13 cellular contexts compared by ENCODE assay signal in the genomic region with DNA sequence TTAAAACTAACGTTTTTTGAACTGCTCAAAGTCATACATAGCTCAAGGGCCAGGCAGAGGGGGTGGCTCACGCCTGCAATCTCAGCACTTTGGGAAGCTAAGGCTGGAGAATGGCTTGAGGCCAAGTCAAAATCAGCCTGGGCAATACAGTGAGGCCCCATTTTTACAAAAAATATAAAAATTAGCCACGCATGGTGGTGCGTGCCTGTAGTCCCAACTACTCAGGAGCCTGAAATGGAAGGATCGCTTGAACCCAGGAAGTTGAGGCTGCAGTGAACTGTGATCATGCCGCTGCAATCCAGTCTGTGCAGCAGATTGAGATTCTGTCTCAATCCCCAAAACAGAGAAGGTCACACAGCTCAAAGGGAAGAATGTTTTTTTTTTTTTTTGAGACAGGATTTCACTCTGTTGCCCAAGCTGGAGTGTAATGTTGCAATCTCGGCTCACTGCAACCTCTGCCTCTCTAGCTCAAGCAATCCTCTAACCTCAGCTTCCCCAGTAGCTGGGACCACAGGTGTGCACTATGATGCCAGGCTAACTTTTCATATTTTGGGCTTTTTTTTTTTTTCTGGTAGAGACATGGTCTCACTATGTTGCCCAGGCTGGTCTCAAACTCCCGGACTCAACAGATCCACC. TPM values are rescaled to one million over a fixed set of nuclear protein-coding genes. Genes with fewer than 3 reads are reported as not detected.
A peak's percentile ranks its signal among the peaks of the same experiment; 100 is the strongest.
DNase-seq lines count a peak whose midpoint lies in the region; ATAC-seq and TF ChIP-seq lines count a peak whose summit lies in the region.
"Had no signal": no experiment of that assay in that cellular context is flagged by ENCODE, and none has a peak within 500 bp of the region (broad histone marks: within the 10 kb centered on the region; RNA-seq: fewer than 3 reads in every experiment).

No MANE protein-coding gene starts in this region.

- no peak overlapping the region for H3K4ac ChIP-seq in mesenchymal stem cell (ENCODE audit: low read depth in 1 of 2, low read length in 2 of 2)

- H3K4me3 Mint-ChIP-seq in brain, result peak overlapping the region; percentile 25 to 93 (median 49)

- no peak overlapping the region for H3K14ac ChIP-seq in mesenchymal stem cell (ENCODE audit: low read length in 2 of 2)

- H2BK5ac ChIP-seq in mesenchymal stem cell (ENCODE audit: low read depth, low read length, poor library complexity, severe bottlenecking), result no peak overlapping the region

- no peak overlapping the region for H2AK5ac ChIP-seq in mesenchymal stem cell (ENCODE audit: low read length, severe bottlenecking)

- no peak for TF ChIP-seq CTCF in Loucy (conservative IDR thresholded peaks at IDR 0.05; ENCODE audit: low read length)
- TF ChIP-seq CTCF in brain (conservative IDR thresholded peaks at IDR 0.05), result no peak

- no peak overlapping the region for H2BK120ac ChIP-seq in mesenchymal stem cell (ENCODE audit: low read depth, low read length)

- H3K27ac Mint-ChIP-seq in brain, result peak overlapping the region in 4 of 5 experiments; percentile 17 to 100 (median 54)

- peaks cover 73% of the 10 kb centered on the region for H3K4me1 Mint-ChIP-seq in brain

- peaks cover 17% of the 10 kb centered on the region for H3K4me1 ChIP-seq in Loucy (ENCODE audit: insufficient read depth, low read length, poor library complexity, severe bottlenecking)
- H3K4me1 ChIP-seq in mesenchymal stem cell (ENCODE audit: control insufficient read depth, insufficient read depth, low read depth, low read length), result peaks cover 2% of the 10 kb centered on the region

- 97% methylated on average over 6 of the region's 8 CpGs for WGBS in mesenchymal stem cell

- H3K4me2 ChIP-seq in Loucy (ENCODE audit: low read depth, low read length, poor library complexity, severe bottlenecking) (peak overlapping the region; percentile 73), mesenchymal stem cell (ENCODE audit: low read length, poor library complexity, severe bottlenecking) (no peak overlapping the region)

- H3K9ac ChIP-seq in Loucy (ENCODE audit: low read depth, low read length, poor library complexity, severe bottlenecking) (peak overlapping the region; percentile 24), mesenchymal stem cell (ENCODE audit: low read length) (no peak overlapping the region)

- peaks cover 8% of the 10 kb centered on the region for H4K20me1 ChIP-seq in Loucy (ENCODE audit: insufficient read depth, low read length, poor library complexity, severe bottlenecking)

- H4K8ac ChIP-seq in mesenchymal stem cell (ENCODE audit: low read length), result no peak overlapping the region

- H3K36me3 ChIP-seq in Loucy (ENCODE audit: insufficient read depth, low read length) (peaks cover 10% of the 10 kb centered on the region; the same call in 1 of the 2 replicates), mesenchymal stem cell (ENCODE audit: control insufficient read depth in 1 of 2, insufficient read depth in 2 of 2, low read depth in 1 of 2, low read length in 2 of 2) (peaks cover 12 to 32% of the 10 kb centered on the region in 2 experiments)

- H3K23ac ChIP-seq in mesenchymal stem cell (ENCODE audit: low read length in 2 of 2), result no peak overlapping the region

- peak overlapping the region; percentile 98 for H3K4me3 ChIP-seq in Loucy (ENCODE audit: low read length, poor library complexity, severe bottlenecking)
- no peak overlapping the region for H3K4me3 ChIP-seq in mesenchymal stem cell (ENCODE audit: insufficient read depth in 1 of 2, low read depth in 1 of 2, low read length in 2 of 2)

- DNase-seq in AG20443 (ENCODE audit: low spot score) (peak; percentile 19), mesenchymal stem cell (peak; percentile 61), GM19238 (ENCODE audit: insufficient read length, low spot score) (no peak), activated gamma-delta T cell treated with Interleukin-2 at 50 U/mL for 16 hours (no peak), NCI-H524 treated with DMSO at 0.1 percent for 48 hours (lab: John Stamatoyannopoulos, UW) (no peak)
- DNase-seq: amygdala, C1 segment of cervical spinal cord, NCI-H1930, posterior cingulate gyrus had no signal

- H3F3A ChIP-seq in Loucy (ENCODE audit: low read depth), result no peaks in the 10 kb centered on the region

- H3K36me3 Mint-ChIP-seq in brain, result peaks cover 70% of the 10 kb centered on the region

- peaks cover 0 to 5% (median 4%) of the 10 kb centered on the region in 5 experiments for H3K9me3 Mint-ChIP-seq in brain

- H3K18ac ChIP-seq in mesenchymal stem cell (ENCODE audit: low read depth in 1 of 2, low read length in 2 of 2), result no peak overlapping the region

- peaks cover 8% of the 10 kb centered on the region for H3K79me1 ChIP-seq in mesenchymal stem cell (replicated peaks; ENCODE audit: low read length, poor library complexity, severe bottlenecking)

- no peak overlapping the region for H3K27ac ChIP-seq in mesenchymal stem cell (ENCODE audit: low read length, poor library complexity, severe bottlenecking)

- H3K27me3 ChIP-seq in Loucy (ENCODE audit: insufficient read depth, low read length, poor library complexity, severe bottlenecking), result no peaks in the 10 kb centered on the region
- no peaks in the 10 kb centered on the region for H3K27me3 ChIP-seq in mesenchymal stem cell (ENCODE audit: control insufficient read depth in 1 of 2, insufficient read depth in 1 of 2, low read length in 2 of 2)

- no peak overlapping the region for H2AFZ ChIP-seq in Loucy (ENCODE audit: low read length)
- no peak overlapping the region for H2AFZ ChIP-seq in mesenchymal stem cell (ENCODE audit: low read depth, low read length)

- no peak overlapping the region for H2BK15ac ChIP-seq in mesenchymal stem cell (ENCODE audit: low read depth, poor library complexity, severe bottlenecking)

- no peak for ATAC-seq in GM19455 (IDR thresholded peaks at IDR 0.05; ENCODE audit: unreplicated experiment)
- ATAC-seq: activated CD4-positive, CD25-positive, alpha-beta regulatory T cell treated with anti-CD3 and anti-CD28 coated beads, Interleukin-2, amount 50 U/mL, for 24 hours had no signal

- H3K9me3 ChIP-seq in Loucy (ENCODE audit: insufficient read depth, low read depth, low read length) (no peaks in the 10 kb centered on the region), mesenchymal stem cell (ENCODE audit: control insufficient read depth, low read length) (no peaks in the 10 kb centered on the region)

- no peak overlapping the region for H4K91ac ChIP-seq in mesenchymal stem cell (ENCODE audit: low read length)

- H3K9me2 ChIP-seq in Loucy (replicated peaks; ENCODE audit: low read depth, low read length), result no peaks in the 10 kb centered on the region

- no peak overlapping the region for H2BK12ac ChIP-seq in mesenchymal stem cell (ENCODE audit: low read length in 2 of 2)

- H3K27me3 Mint-ChIP-seq in brain, result peaks cover 8% of the 10 kb centered on the region

- H3K79me2 ChIP-seq in Loucy (ENCODE audit: insufficient read depth, low read length), result peaks cover 71% of the 10 kb centered on the region

RNA-seq across cellular contexts. Expression of gene RBM23, which starts 2.9 kb away (rescaled TPM):
- 104 TPM for polyA plus RNA-seq in brain (ENCODE audit: insufficient read depth, low read depth, low replicate concordance)
- 50.5 TPM for polyA plus RNA-seq in mesenchymal stem cell (2013, experiment 1 of 2)
- polyA plus RNA-seq in mesenchymal stem cell (2013, experiment 2 of 2), result 49.1 TPM

RNA-seq across cellular contexts. Expression of gene PRMT5, which starts 13.2 kb away (rescaled TPM):
- 64.5 TPM for polyA plus RNA-seq in brain (ENCODE audit: insufficient read depth, low read depth, low replicate concordance)
- polyA plus RNA-seq in mesenchymal stem cell (2013, experiment 1 of 2), result 53.5 TPM
- polyA plus RNA-seq in mesenchymal stem cell (2013, experiment 2 of 2), result 48.3 TPM

RNA-seq across cellular contexts. Expression of gene REM2, which starts 33.0 kb away (rescaled TPM):
- 9.3 TPM for polyA plus RNA-seq in brain (ENCODE audit: insufficient read depth, low read depth, low replicate concordance)
- polyA plus RNA-seq in mesenchymal stem cell (2013, experiment 1 of 2), result 0.10 TPM
- 0.10 TPM for polyA plus RNA-seq in mesenchymal stem cell (2013, experiment 2 of 2)

RNA-seq across cellular contexts. Expression of gene HAUS4, which starts 40.9 kb away (rescaled TPM):
- 37.9 TPM for polyA plus RNA-seq in brain (ENCODE audit: insufficient read depth, low read depth, low replicate concordance)
- polyA plus RNA-seq in mesenchymal stem cell (2013, experiment 1 of 2), result 21.3 TPM
- 21.5 TPM for polyA plus RNA-seq in mesenchymal stem cell (2013, experiment 2 of 2)

RNA-seq across cellular contexts. Expression of gene LRP10, which starts 44.5 kb away (rescaled TPM):
- polyA plus RNA-seq in brain (ENCODE audit: insufficient read depth, low read depth, low replicate concordance), result 51.6 TPM
- polyA plus RNA-seq in mesenchymal stem cell (2013, experiment 1 of 2), result 99.1 TPM
- 101 TPM for polyA plus RNA-seq in mesenchymal stem cell (2013, experiment 2 of 2)

Comparison
In these comparisons a context has a peak if more than half of its experiments do, and no peak if none do; other contexts are left out.
1. DNase-seq: peak in AG20443 (single experiment) and mesenchymal stem cell (single experiment); none in GM19238 (single experiment), activated gamma-delta T cell treated with Interleukin-2 at 50 U/mL for 16 hours (single experiment) and NCI-H524 treated with DMSO at 0.1 percent for 48 hours (single experiment).